ENCODE assay signal across 19 cellular contexts in genomic region chr3:139281096-139281495, GRCh38.
A peak's percentile ranks its signal among the peaks of the same experiment; 100 is the strongest.
DNase-seq lines count a peak whose midpoint lies in the region; ATAC-seq and TF ChIP-seq lines count a peak whose summit lies in the region.
"Had no signal": no experiment of that assay in that cellular context is flagged by ENCODE, and none has a peak within 500 bp of the region (broad histone marks: within the 10 kb centered on the region; RNA-seq: fewer than 3 reads in every experiment).

No MANE protein-coding gene starts in this region.

- TF ChIP-seq CTCF in WERI-Rb-1 (IDR thresholded peaks at IDR 0.05; ENCODE audit: low read depth, low read length) (peak; percentile 15; the same call in 1 of the 2 replicates), fibroblast of the aortic adventitia (IDR thresholded peaks at IDR 0.05; ENCODE audit: insufficient read depth, low read length) (no peak)

- H3K36me3 ChIP-seq in WERI-Rb-1 = no peaks in the 10 kb centered on the region
- H3K36me3 ChIP-seq: lower lobe of right lung, uterus had no signal

- H3K27ac ChIP-seq in WERI-Rb-1 = peak overlapping the region; percentile 14; the same call in 1 of the 2 replicates
- H3K27ac ChIP-seq: lower lobe of right lung, uterus had no signal

- H3K4me3 ChIP-seq in WERI-Rb-1 (ENCODE audit: low read depth, low read length) = no peak overlapping the region
- no peak overlapping the region for H3K4me3 ChIP-seq in fibroblast of the aortic adventitia (ENCODE audit: low read depth, low read length)
- H3K4me3 ChIP-seq: lower lobe of right lung, uterus had no signal

- ATAC-seq in GM18517 (IDR thresholded peaks at IDR 0.05; ENCODE audit: unreplicated experiment) = no peak
- ATAC-seq: activated T-helper 17 cell treated with anti-CD3 and anti-CD28 coated beads, Interleukin-2, amount 50 U/mL, for 72 hours; esophagus mucosa; lower lobe of right lung had no signal

- H3K27me3 ChIP-seq in WERI-Rb-1 (ENCODE audit: insufficient read depth, low read depth, severe bottlenecking) = no peaks in the 10 kb centered on the region
- H3K27me3 ChIP-seq: uterus had no signal

- peak; percentile 79 for DNase-seq in AG08395 (ENCODE audit: low spot score)
- peak; percentile 76 for DNase-seq in GM04504 (ENCODE audit: low read depth)
- no peak for DNase-seq in WERI-Rb-1
- peak; percentile 58 for DNase-seq in fibroblast of the aortic adventitia (ENCODE audit: low read depth)
- no peak for DNase-seq in NCI-H1694 (lab: John Stamatoyannopoulos, UW)
- no peak for DNase-seq in NCI-H226
- DNase-seq in NOMO-1 (lab: John Stamatoyannopoulos, UW; ENCODE audit: unreplicated experiment in 2 of 2) = no peak
- DNase-seq: activated CD4-positive, alpha-beta T cell treated with anti-CD3 and anti-CD28 coated beads, Interleukin-2, amount 10 ng/mL, durations not matched to agents 24 days and 14 days; DMS79 treated with DMSO at 0.1 percent for 48 hours; immature natural killer cell; lower lobe of right lung; NCI-H1930; NCI-H510A; stimulated activated CD4-positive, alpha-beta T cell treated with anti-CD3 and anti-CD28 coated beads, Interleukin-12 subunit alpha, Interleukin-12 subunit beta, amount 100 ng/mL, for 4 hours; stimulated activated CD8-positive, alpha-beta memory T cell treated with anti-CD3 and anti-CD28 coated beads, Interleukin-4, amount 100 ng/mL, for 48 hours; uterus had no signal

- H3K9me3 ChIP-seq in WERI-Rb-1 (ENCODE audit: severe bottlenecking) = no peaks in the 10 kb centered on the region
- H3K9me3 ChIP-seq: lower lobe of right lung, uterus had no signal

Comparison
In these comparisons a context has a peak if more than half of its experiments do, and no peak if none do; other contexts are left out.
1. DNase-seq: peak in AG08395 (single experiment), GM04504 (single experiment) and fibroblast of the aortic adventitia (single experiment); none in WERI-Rb-1 (single experiment), NCI-H1694 (single experiment), NCI-H226 (single experiment) and NOMO-1 (0 of 2).